18 cellular contexts compared by ENCODE assay signal in the genomic region with DNA sequence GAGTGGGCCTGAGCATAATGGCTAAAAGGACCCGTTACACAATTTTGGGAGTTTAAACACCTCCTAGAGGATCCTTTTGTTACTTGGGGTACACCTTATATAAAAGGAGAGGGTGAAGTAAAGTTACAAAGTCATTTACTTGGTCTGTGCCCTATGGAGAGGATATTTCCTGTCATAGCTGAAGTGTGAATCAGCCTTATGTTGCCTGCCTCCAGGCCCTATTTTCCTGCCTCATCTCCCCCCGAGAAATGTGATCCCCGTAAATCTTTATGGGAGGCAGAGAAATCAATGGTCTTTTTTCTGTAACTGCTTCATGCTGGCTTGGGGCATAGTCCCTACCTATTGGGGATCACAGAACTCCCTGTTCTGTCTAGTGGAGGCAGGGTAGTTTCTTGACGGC.
DNase-seq lines count a peak whose midpoint lies in the region; ATAC-seq and TF ChIP-seq lines count a peak whose summit lies in the region.
"Had no signal": no experiment of that assay in that cellular context is flagged by ENCODE, and none has a peak within 500 bp of the region (broad histone marks: within the 10 kb centered on the region; RNA-seq: fewer than 3 reads in every experiment).

No MANE protein-coding gene starts in this region.

- no peak overlapping the region for H3K27ac ChIP-seq in GM23338 (ENCODE audit: low read depth)
- H3K27ac ChIP-seq: HL-60 had no signal

- H3K27ac Mint-ChIP-seq in GM23338: no peak overlapping the region
- no peak overlapping the region for H3K27ac Mint-ChIP-seq in natural killer cell treated with Interleukin-12 subunit alpha and Interleukin-12 subunit beta and Interleukin-15 and Interleukin-18, amount 100 ng/mL, for 72 hours
- H3K27ac Mint-ChIP-seq: B cell; CD4-positive, alpha-beta T cell had no signal

- H3K4me3 Mint-ChIP-seq in GM23338: no peak overlapping the region
- H3K4me3 Mint-ChIP-seq in natural killer cell treated with Interleukin-12 subunit alpha and Interleukin-12 subunit beta and Interleukin-15 and Interleukin-18, amount 100 ng/mL, for 72 hours: no peak overlapping the region
- H3K4me3 Mint-ChIP-seq: B cell; CD4-positive, alpha-beta T cell had no signal

- H2AFZ ChIP-seq in GM23338: 0 out of 2 replicates have a peak overlapping the region, but pooled peaks have one; percentile 56

- no peaks in the 10 kb centered on the region for H3K27me3 ChIP-seq in GM23338 (ENCODE audit: insufficient read depth)

- DNase-seq in Daoy (ENCODE audit: low read depth) (peak; percentile 22), GM23338 (ENCODE audit: low spot score) (no peak), RPMI7951 (ENCODE audit: low read depth) (peak; percentile 10), islet precursor cell (peak; percentile 51), NCI-H748 treated with DMSO at 0.1 percent for 48 hours (lab: John Stamatoyannopoulos, UW) (no peak)
- no peak for DNase-seq in natural killer cell treated with Interleukin-12 subunit alpha and Interleukin-12 subunit beta and Interleukin-15 and Interleukin-18, amount 100 ng/mL, for 72 hours (ENCODE audit: low spot score)
- DNase-seq: C1 segment of cervical spinal cord; Calu3; CD4-positive, alpha-beta T cell; DMS 273 treated with DMSO at 0.1 percent for 48 hours; DMS79; GOT3; Karpas-422 had no signal

- H3K4me2 ChIP-seq in GM23338: no peak overlapping the region

- ATAC-seq in GM23338 (no peak), GM19023 (IDR thresholded peaks at IDR 0.05; ENCODE audit: unreplicated experiment) (no peak)
- ATAC-seq in natural killer cell treated with Interleukin-12 subunit alpha and Interleukin-12 subunit beta and Interleukin-15 and Interleukin-18, amount 100 ng/mL, for 72 hours: no peak
- ATAC-seq: K562 had no signal

- H3K36me3 ChIP-seq in GM23338 (ENCODE audit: insufficient read depth): no peaks in the 10 kb centered on the region
- H3K36me3 ChIP-seq: HAP-1 had no signal

- no peak for TF ChIP-seq CTCF in GM23338 (conservative IDR thresholded peaks at IDR 0.05; ENCODE audit: low read depth in 2 of 2)

- H3K27me3 Mint-ChIP-seq in GM23338 (ENCODE audit: insufficient read depth, low read depth, poor library complexity): peaks cover 2% of the 10 kb centered on the region
- no peaks in the 10 kb centered on the region for H3K27me3 Mint-ChIP-seq in natural killer cell treated with Interleukin-12 subunit alpha and Interleukin-12 subunit beta and Interleukin-15 and Interleukin-18, amount 100 ng/mL, for 72 hours
- H3K27me3 Mint-ChIP-seq: B cell; CD4-positive, alpha-beta T cell had no signal

- H3K4me1 ChIP-seq in GM23338 (ENCODE audit: insufficient read depth): no peaks in the 10 kb centered on the region
- H3K4me1 ChIP-seq: HAP-1 had no signal

- H3F3A ChIP-seq in GM23338 (replicated peaks; ENCODE audit: low read depth): no peaks in the 10 kb centered on the region

- H3K9me3 Mint-ChIP-seq in GM23338: peaks cover 30% of the 10 kb centered on the region
- peaks cover 19% of the 10 kb centered on the region for H3K9me3 Mint-ChIP-seq in natural killer cell treated with Interleukin-12 subunit alpha and Interleukin-12 subunit beta and Interleukin-15 and Interleukin-18, amount 100 ng/mL, for 72 hours

- peaks cover 15% of the 10 kb centered on the region for H3K36me3 Mint-ChIP-seq in GM23338 (ENCODE audit: low read depth)
- H3K36me3 Mint-ChIP-seq in natural killer cell treated with Interleukin-12 subunit alpha and Interleukin-12 subunit beta and Interleukin-15 and Interleukin-18, amount 100 ng/mL, for 72 hours: no peaks in the 10 kb centered on the region

- H3K4me3 ChIP-seq in GM23338: no peak overlapping the region
- H3K4me3 ChIP-seq: HAP-1, K562 had no signal

- no peaks in the 10 kb centered on the region for H4K20me1 ChIP-seq in GM23338 (replicated peaks; ENCODE audit: insufficient read depth)

- peaks cover 4% of the 10 kb centered on the region; the same call in 1 of the 2 replicates for H3K9me2 ChIP-seq in GM23338 (ENCODE audit: insufficient read depth)

- H3K4me1 Mint-ChIP-seq in GM23338: no peaks in the 10 kb centered on the region
- no peaks in the 10 kb centered on the region for H3K4me1 Mint-ChIP-seq in natural killer cell treated with Interleukin-12 subunit alpha and Interleukin-12 subunit beta and Interleukin-15 and Interleukin-18, amount 100 ng/mL, for 72 hours (ENCODE audit: low read depth in 2 of 2)
- H3K4me1 Mint-ChIP-seq: B cell had no signal

- no peaks in the 10 kb centered on the region for H3K79me2 ChIP-seq in GM23338 (replicated peaks; ENCODE audit: insufficient read depth)

TF ChIP-seq in GM23338, 12 proteins besides CTCF, POLR2A, EP300 and RAD21:
- TF ChIP-seq JUNB (IDR thresholded peaks at IDR 0.05; ENCODE audit: unreplicated experiment) (no peak), ZNF331 (CRISPR knock-in tag; IDR thresholded peaks at IDR 0.05; ENCODE audit: low read depth) (no peak), STAT1 (IDR thresholded peaks at IDR 0.05; ENCODE audit: unreplicated experiment) (no peak)
- TF ChIP-seq, protein P1, sequence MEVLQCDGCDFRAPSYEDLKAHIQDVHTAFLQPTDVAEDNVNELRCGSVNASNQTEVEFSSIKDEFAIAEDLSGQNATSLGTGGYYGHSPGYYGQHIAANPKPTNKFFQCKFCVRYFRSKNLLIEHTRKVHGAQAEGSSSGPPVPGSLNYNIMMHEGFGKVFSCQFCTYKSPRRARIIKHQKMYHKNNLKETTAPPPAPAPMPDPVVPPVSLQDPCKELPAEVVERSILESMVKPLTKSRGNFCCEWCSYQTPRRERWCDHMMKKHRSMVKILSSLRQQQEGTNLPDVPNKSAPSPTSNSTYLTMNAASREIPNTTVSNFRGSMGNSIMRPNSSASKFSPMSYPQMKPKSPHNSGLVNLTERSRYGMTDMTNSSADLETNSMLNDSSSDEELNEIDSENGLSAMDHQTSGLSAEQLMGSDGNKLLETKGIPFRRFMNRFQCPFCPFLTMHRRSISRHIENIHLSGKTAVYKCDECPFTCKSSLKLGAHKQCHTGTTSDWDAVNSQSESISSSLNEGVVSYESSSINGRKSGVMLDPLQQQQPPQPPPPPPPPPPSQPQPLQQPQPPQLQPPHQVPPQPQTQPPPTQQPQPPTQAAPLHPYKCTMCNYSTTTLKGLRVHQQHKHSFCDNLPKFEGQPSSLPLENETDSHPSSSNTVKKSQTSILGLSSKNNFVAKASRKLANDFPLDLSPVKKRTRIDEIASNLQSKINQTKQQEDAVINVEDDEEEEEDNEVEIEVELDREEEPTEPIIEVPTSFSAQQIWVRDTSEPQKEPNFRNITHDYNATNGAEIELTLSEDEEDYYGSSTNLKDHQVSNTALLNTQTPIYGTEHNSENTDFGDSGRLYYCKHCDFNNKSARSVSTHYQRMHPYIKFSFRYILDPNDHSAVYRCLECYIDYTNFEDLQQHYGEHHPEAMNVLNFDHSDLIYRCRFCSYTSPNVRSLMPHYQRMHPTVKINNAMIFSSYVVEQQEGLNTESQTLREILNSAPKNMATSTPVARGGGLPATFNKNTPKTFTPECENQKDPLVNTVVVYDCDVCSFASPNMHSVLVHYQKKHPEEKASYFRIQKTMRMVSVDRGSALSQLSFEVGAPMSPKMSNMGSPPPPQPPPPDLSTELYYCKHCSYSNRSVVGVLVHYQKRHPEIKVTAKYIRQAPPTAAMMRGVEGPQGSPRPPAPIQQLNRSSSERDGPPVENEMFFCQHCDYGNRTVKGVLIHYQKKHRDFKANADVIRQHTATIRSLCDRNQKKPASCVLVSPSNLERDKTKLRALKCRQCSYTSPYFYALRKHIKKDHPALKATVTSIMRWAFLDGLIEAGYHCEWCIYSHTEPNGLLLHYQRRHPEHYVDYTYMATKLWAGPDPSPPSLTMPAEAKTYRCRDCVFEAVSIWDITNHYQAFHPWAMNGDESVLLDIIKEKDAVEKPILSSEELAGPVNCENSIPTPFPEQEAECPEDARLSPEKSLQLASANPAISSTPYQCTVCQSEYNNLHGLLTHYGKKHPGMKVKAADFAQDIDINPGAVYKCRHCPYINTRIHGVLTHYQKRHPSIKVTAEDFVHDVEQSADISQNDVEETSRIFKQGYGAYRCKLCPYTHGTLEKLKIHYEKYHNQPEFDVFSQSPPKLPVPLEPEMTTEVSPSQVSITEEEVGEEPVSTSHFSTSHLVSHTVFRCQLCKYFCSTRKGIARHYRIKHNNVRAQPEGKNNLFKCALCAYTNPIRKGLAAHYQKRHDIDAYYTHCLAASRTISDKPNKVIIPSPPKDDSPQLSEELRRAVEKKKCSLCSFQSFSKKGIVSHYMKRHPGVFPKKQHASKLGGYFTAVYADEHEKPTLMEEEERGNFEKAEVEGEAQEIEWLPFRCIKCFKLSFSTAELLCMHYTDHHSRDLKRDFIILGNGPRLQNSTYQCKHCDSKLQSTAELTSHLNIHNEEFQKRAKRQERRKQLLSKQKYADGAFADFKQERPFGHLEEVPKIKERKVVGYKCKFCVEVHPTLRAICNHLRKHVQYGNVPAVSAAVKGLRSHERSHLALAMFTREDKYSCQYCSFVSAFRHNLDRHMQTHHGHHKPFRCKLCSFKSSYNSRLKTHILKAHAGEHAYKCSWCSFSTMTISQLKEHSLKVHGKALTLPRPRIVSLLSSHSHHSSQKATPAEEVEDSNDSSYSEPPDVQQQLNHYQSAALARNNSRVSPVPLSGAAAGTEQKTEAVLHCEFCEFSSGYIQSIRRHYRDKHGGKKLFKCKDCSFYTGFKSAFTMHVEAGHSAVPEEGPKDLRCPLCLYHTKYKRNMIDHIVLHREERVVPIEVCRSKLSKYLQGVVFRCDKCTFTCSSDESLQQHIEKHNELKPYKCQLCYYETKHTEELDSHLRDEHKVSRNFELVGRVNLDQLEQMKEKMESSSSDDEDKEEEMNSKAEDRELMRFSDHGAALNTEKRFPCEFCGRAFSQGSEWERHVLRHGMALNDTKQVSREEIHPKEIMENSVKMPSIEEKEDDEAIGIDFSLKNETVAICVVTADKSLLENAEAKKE (CRISPR knock-in tag; IDR thresholded peaks at IDR 0.05): no peak
- TF ChIP-seq, protein P2, sequence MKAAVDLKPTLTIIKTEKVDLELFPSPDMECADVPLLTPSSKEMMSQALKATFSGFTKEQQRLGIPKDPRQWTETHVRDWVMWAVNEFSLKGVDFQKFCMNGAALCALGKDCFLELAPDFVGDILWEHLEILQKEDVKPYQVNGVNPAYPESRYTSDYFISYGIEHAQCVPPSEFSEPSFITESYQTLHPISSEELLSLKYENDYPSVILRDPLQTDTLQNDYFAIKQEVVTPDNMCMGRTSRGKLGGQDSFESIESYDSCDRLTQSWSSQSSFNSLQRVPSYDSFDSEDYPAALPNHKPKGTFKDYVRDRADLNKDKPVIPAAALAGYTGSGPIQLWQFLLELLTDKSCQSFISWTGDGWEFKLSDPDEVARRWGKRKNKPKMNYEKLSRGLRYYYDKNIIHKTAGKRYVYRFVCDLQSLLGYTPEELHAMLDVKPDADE (IDR thresholded peaks at IDR 0.05): no peak

Comparison
In these comparisons a context has a peak if more than half of its experiments do, and no peak if none do; other contexts are left out.
1. DNase-seq: peak in Daoy (single experiment), RPMI7951 (single experiment) and islet precursor cell (single experiment); none in GM23338 (single experiment), natural killer cell treated with Interleukin-12 subunit alpha and Interleukin-12 subunit beta and Interleukin-15 and Interleukin-18, amount 100 ng/mL, for 72 hours (single experiment) and NCI-H748 treated with DMSO at 0.1 percent for 48 hours (single experiment).